In genomic region chr6:108763931-108764579, GRCh38 we compare ENCODE assay signal across 20 cellular contexts.
"Had no signal": no experiment of that assay in that cellular context is flagged by ENCODE, and none has a peak within 500 bp of the region (broad histone marks: within the 10 kb centered on the region; RNA-seq: fewer than 3 reads in every experiment).

No MANE protein-coding gene starts in this region.

- H3K27me3 ChIP-seq: spleen, suprapubic skin, tibial nerve, uterus had no signal

- H3K36me3 Mint-ChIP-seq: activated naive CD8-positive, alpha-beta T cell treated with anti-CD3 and anti-CD28 coated beads for 36 hours; T-cell had no signal

- H3K4me3 Mint-ChIP-seq: activated naive CD4-positive, alpha-beta T cell treated with anti-CD3 and anti-CD28 coated beads for 36 hours; activated naive CD8-positive, alpha-beta T cell treated with anti-CD3 and anti-CD28 coated beads for 36 hours; activated T-helper 1 cell treated with anti-CD3 and anti-CD28 coated beads, Interleukin-12 subunit alpha, Interleukin-12 subunit beta, Interleukin-2, Interleukin-4 antibody, amounts not matched to agents 30 ng/mL and 10 ng/mL and 1 ng/mL, durations not matched to agents 14 hours and 24 hours and 36 hours; effector memory CD8-positive, alpha-beta T cell; naive thymus-derived CD8-positive, alpha-beta T cell; neural crest cell; T-cell; T-helper 2 cell treated with Interferon-gamma antibody and Interleukin-4, amounts not matched to agents 5 μg/mL and 100 μg/mL, for 36 hours had no signal

- H3K27ac ChIP-seq: suprapubic skin, tibial nerve, uterus had no signal

- H3K9me3 ChIP-seq: spleen, suprapubic skin, tibial nerve, uterus had no signal

- H3K27ac Mint-ChIP-seq: activated naive CD4-positive, alpha-beta T cell treated with anti-CD3 and anti-CD28 coated beads for 36 hours; activated naive CD8-positive, alpha-beta T cell treated with anti-CD3 and anti-CD28 coated beads for 36 hours; activated T-helper 1 cell treated with anti-CD3 and anti-CD28 coated beads, Interleukin-12 subunit alpha, Interleukin-12 subunit beta, Interleukin-2, Interleukin-4 antibody, amounts not matched to agents 30 ng/mL and 10 ng/mL and 1 ng/mL, durations not matched to agents 14 hours and 24 hours and 36 hours; effector memory CD8-positive, alpha-beta T cell; T-cell; T-helper 2 cell treated with Interferon-gamma antibody and Interleukin-4, amounts not matched to agents 5 μg/mL and 100 μg/mL, for 36 hours had no signal

- ATAC-seq: effector memory CD8-positive, alpha-beta T cell; naive thymus-derived CD8-positive, alpha-beta T cell; T-cell had no signal

- H3K9me3 Mint-ChIP-seq: activated naive CD4-positive, alpha-beta T cell treated with anti-CD3 and anti-CD28 coated beads for 36 hours; activated naive CD8-positive, alpha-beta T cell treated with anti-CD3 and anti-CD28 coated beads for 36 hours; activated T-helper 1 cell treated with anti-CD3 and anti-CD28 coated beads, Interleukin-12 subunit alpha, Interleukin-12 subunit beta, Interleukin-2, Interleukin-4 antibody, amounts not matched to agents 30 ng/mL and 10 ng/mL and 1 ng/mL, durations not matched to agents 14 hours and 24 hours and 36 hours; effector memory CD8-positive, alpha-beta T cell; naive thymus-derived CD8-positive, alpha-beta T cell; T-cell; T-helper 2 cell treated with Interferon-gamma antibody and Interleukin-4, amounts not matched to agents 5 μg/mL and 100 μg/mL, for 36 hours had no signal

- H3K4me3 ChIP-seq: spleen, suprapubic skin, tibial nerve, uterus had no signal

- H3K27me3 Mint-ChIP-seq: activated naive CD8-positive, alpha-beta T cell treated with anti-CD3 and anti-CD28 coated beads for 36 hours had no signal

- H3K4me1 ChIP-seq: suprapubic skin, uterus had no signal

- H3K36me3 ChIP-seq: spleen, suprapubic skin, tibial nerve, uterus had no signal

- DNase-seq: activated CD4-positive, alpha-beta T cell treated with anti-CD3 and anti-CD28 coated beads for 4 hours; activated CD4-positive, alpha-beta T cell treated with anti-CD3 and anti-CD28 coated beads, Interleukin-2, amount 50 U/mL, for 4 hours; activated effector memory CD4-positive, alpha-beta T cell treated with anti-CD3 and anti-CD28 coated beads, Interleukin-2, amount 50 U/mL, for 16 hours; activated naive CD4-positive, alpha-beta T cell treated with anti-CD3 and anti-CD28 coated beads for 36 hours; activated naive CD8-positive, alpha-beta T cell treated with anti-CD3 and anti-CD28 coated beads for 36 hours; activated T-cell treated with anti-CD3 and anti-CD28 coated beads, Interleukin-2, amount 50 U/mL, for 1 hour; cortex of kidney; effector memory CD8-positive, alpha-beta T cell; kidney glomerular epithelial cell; naive thymus-derived CD8-positive, alpha-beta T cell; right cardiac atrium; spleen; stimulated activated naive CD4-positive, alpha-beta T cell; T-cell; uterus had no signal
